ENCODE assay signal across 11 cellular contexts in genomic region chr10:129962092-129962494, GRCh38. TPM values are rescaled to one million over a fixed set of nuclear protein-coding genes. Genes with fewer than 3 reads are reported as not detected.
A peak's percentile ranks its signal among the peaks of the same experiment; 100 is the strongest.
DNase-seq lines count a peak whose midpoint lies in the region; ATAC-seq and TF ChIP-seq lines count a peak whose summit lies in the region.
"Had no signal": no experiment of that assay in that cellular context is flagged by ENCODE, and none has a peak within 500 bp of the region (broad histone marks: within the 10 kb centered on the region; RNA-seq: fewer than 3 reads in every experiment).

No MANE protein-coding gene starts in this region.

- no peaks in the 10 kb centered on the region for H3K36me3 ChIP-seq in right atrium auricular region
- no peaks in the 10 kb centered on the region for H3K36me3 ChIP-seq in skeletal muscle tissue (ENCODE audit: control insufficient read depth in 3 of 3, insufficient read depth in 3 of 3, low read length in 3 of 3)
- H3K36me3 ChIP-seq: uterus had no signal

- intact Hi-C loops in activated CD4-positive, alpha-beta T cell treated with anti-CD3 and anti-CD28 coated beads for 36 hours (cut with DNase I, micrococcal nuclease): loop anchor here (1.0 to 10.0 kb wide), 5 partner anchors 9 to 495 kb away; partner anchors contain the start of genes C10orf143 (in 1 of the 2) and MGMT (in 1 of the 2)

- H3K4me1 Mint-ChIP-seq in activated CD4-positive, alpha-beta T cell treated with anti-CD3 and anti-CD28 coated beads for 36 hours: peaks cover 28% of the 10 kb centered on the region
- peaks cover 18% of the 10 kb centered on the region for H3K4me1 Mint-ChIP-seq in activated CD4-positive, alpha-beta T cell treated with anti-CD3 and anti-CD28 coated beads, Interleukin-2, amount 10 ng/mL, durations not matched to agents 7 days and 5 days

- peaks cover 60% of the 10 kb centered on the region for H3K27me3 Mint-ChIP-seq in activated CD4-positive, alpha-beta T cell treated with anti-CD3 and anti-CD28 coated beads for 36 hours
- peaks cover 66% of the 10 kb centered on the region for H3K27me3 Mint-ChIP-seq in activated CD4-positive, alpha-beta T cell treated with anti-CD3 and anti-CD28 coated beads, Interleukin-2, amount 10 ng/mL, durations not matched to agents 7 days and 5 days

- peak overlapping the region; percentile 49 for H3K4me3 Mint-ChIP-seq in activated CD4-positive, alpha-beta T cell treated with anti-CD3 and anti-CD28 coated beads for 36 hours
- H3K4me3 Mint-ChIP-seq in activated CD4-positive, alpha-beta T cell treated with anti-CD3 and anti-CD28 coated beads, Interleukin-2, amount 10 ng/mL, durations not matched to agents 7 days and 5 days: no peak overlapping the region

- H3K9ac ChIP-seq in skeletal muscle tissue (ENCODE audit: low read depth in 1 of 3, low read length in 3 of 3): peak overlapping the region; percentile 60 to 80 (median 78)

- peaks cover 11 to 30% of the 10 kb centered on the region in 2 donors for H3K27me3 ChIP-seq in right atrium auricular region
- peaks cover 2 to 61% (median 56%) of the 10 kb centered on the region in 3 donors for H3K27me3 ChIP-seq in skeletal muscle tissue (ENCODE audit: control insufficient read depth in 3 of 3, insufficient read depth in 3 of 3, low read length in 3 of 3)

- DNase-seq in activated CD4-positive, alpha-beta T cell treated with anti-CD3 and anti-CD28 coated beads for 36 hours: no peak
- no peak for DNase-seq in activated CD4-positive, alpha-beta T cell treated with anti-CD3 and anti-CD28 coated beads, Interleukin-2, amount 10 ng/mL, durations not matched to agents 7 days and 5 days
- DNase-seq in NB4 (ENCODE audit: low read depth): peak; percentile 79
- peak; percentile 59 for DNase-seq in right atrium auricular region (ENCODE audit: low spot score)
- no peak for DNase-seq in NCI-H128 (lab: John Stamatoyannopoulos, UW; ENCODE audit: unreplicated experiment)
- DNase-seq in midbrain (lab: John Stamatoyannopoulos, UW): no peak
- DNase-seq: PC-9; stimulated activated CD4-positive, alpha-beta T cell treated with anti-CD3 and anti-CD28 coated beads, Interleukin-4, amount 100 ng/mL, for 1 hour had no signal

- CTCF ChIA-PET in activated CD4-positive, alpha-beta T cell treated with anti-CD3 and anti-CD28 coated beads for 36 hours (lab: Charles Lee): no interaction called here
- CTCF ChIA-PET in activated CD4-positive, alpha-beta T cell treated with anti-CD3 and anti-CD28 coated beads, Interleukin-2, amount 10 ng/mL, durations not matched to agents 7 days and 5 days (lab: Charles Lee): no interaction called here

- H3K36me3 Mint-ChIP-seq in activated CD4-positive, alpha-beta T cell treated with anti-CD3 and anti-CD28 coated beads for 36 hours (ENCODE audit: low read depth): no peaks in the 10 kb centered on the region
- peaks cover 4% of the 10 kb centered on the region for H3K36me3 Mint-ChIP-seq in activated CD4-positive, alpha-beta T cell treated with anti-CD3 and anti-CD28 coated beads, Interleukin-2, amount 10 ng/mL, durations not matched to agents 7 days and 5 days (ENCODE audit: low read depth)

- peak overlapping the region; percentile 89 for H3K4me3 ChIP-seq in NB4 (ENCODE audit: low read depth, low read length)
- H3K4me3 ChIP-seq in right atrium auricular region: peak overlapping the region; percentile 50 to 68
- H3K4me3 ChIP-seq in skeletal muscle tissue (ENCODE audit: low read length in 3 of 3): peak overlapping the region; percentile 73 to 89 (median 74)
- H3K4me3 ChIP-seq: PC-9 had no signal

- H3K4me1 ChIP-seq in right atrium auricular region (peaks cover 0 to 25% of the 10 kb centered on the region in 2 donors), skeletal muscle tissue (ENCODE audit: control insufficient read depth in 3 of 3, insufficient read depth in 3 of 3, low read length in 3 of 3) (peaks cover 9 to 22% (median 21%) of the 10 kb centered on the region in 3 donors)

- H3K9me3 ChIP-seq in right atrium auricular region: no peaks in the 10 kb centered on the region
- no peaks in the 10 kb centered on the region for H3K9me3 ChIP-seq in skeletal muscle tissue (ENCODE audit: control insufficient read depth in 3 of 3, low read length in 3 of 3)
- H3K9me3 ChIP-seq: uterus had no signal

- POLR2A ChIA-PET in activated CD4-positive, alpha-beta T cell treated with anti-CD3 and anti-CD28 coated beads for 36 hours (lab: Charles Lee): no interaction called here
- POLR2A ChIA-PET in activated CD4-positive, alpha-beta T cell treated with anti-CD3 and anti-CD28 coated beads, Interleukin-2, amount 10 ng/mL, durations not matched to agents 7 days and 5 days (lab: Charles Lee): no interaction called here

- H3K27ac ChIP-seq in right atrium auricular region (peak overlapping the region; percentile 82 to 85), skeletal muscle tissue (ENCODE audit: low read depth, low read length) (peak overlapping the region; percentile 72)
- H3K27ac ChIP-seq: PC-9 had no signal

- TF ChIP-seq CTCF in NB4 (IDR thresholded peaks at IDR 0.05; ENCODE audit: low read depth, low read length) (no peak), right atrium auricular region (IDR thresholded peaks at IDR 0.05) (no peak)

- no peaks in the 10 kb centered on the region for H3K9me3 Mint-ChIP-seq in activated CD4-positive, alpha-beta T cell treated with anti-CD3 and anti-CD28 coated beads for 36 hours (ENCODE audit: low read depth)
- no peaks in the 10 kb centered on the region for H3K9me3 Mint-ChIP-seq in activated CD4-positive, alpha-beta T cell treated with anti-CD3 and anti-CD28 coated beads, Interleukin-2, amount 10 ng/mL, durations not matched to agents 7 days and 5 days

- no peak for TF ChIP-seq POLR2A in NB4 (IDR thresholded peaks at IDR 0.05; ENCODE audit: extremely low read depth, insufficient read length)

- ATAC-seq in activated CD4-positive, alpha-beta T cell treated with anti-CD3 and anti-CD28 coated beads for 36 hours: no peak
- no peak for ATAC-seq in HG02759 (IDR thresholded peaks at IDR 0.05; ENCODE audit: unreplicated experiment)

- no peak overlapping the region for H3K27ac Mint-ChIP-seq in activated CD4-positive, alpha-beta T cell treated with anti-CD3 and anti-CD28 coated beads for 36 hours
- no peak overlapping the region for H3K27ac Mint-ChIP-seq in activated CD4-positive, alpha-beta T cell treated with anti-CD3 and anti-CD28 coated beads, Interleukin-2, amount 10 ng/mL, durations not matched to agents 7 days and 5 days

RNA-seq across cellular contexts. Expression of gene EBF3, which starts 2.0 kb away (rescaled TPM):
- not detected for total RNA-seq in activated CD4-positive, alpha-beta T cell treated with anti-CD3 and anti-CD28 coated beads for 36 hours
- total RNA-seq in activated CD4-positive, alpha-beta T cell treated with anti-CD3 and anti-CD28 coated beads, Interleukin-2, amount 10 ng/mL, durations not matched to agents 7 days and 5 days: not detected
- 1 to 10 TPM; 5.8 to 6.9 TPM for total RNA-seq in right atrium auricular region
- total RNA-seq in skeletal muscle tissue: 33.4 TPM
- total RNA-seq: PC-9 had no signal

Comparison
In these comparisons a context has a peak if more than half of its experiments do, and no peak if none do; other contexts are left out.
1. DNase-seq: peak in NB4 (single experiment) and right atrium auricular region (single experiment); none in activated CD4-positive, alpha-beta T cell treated with anti-CD3 and anti-CD28 coated beads for 36 hours (single experiment), activated CD4-positive, alpha-beta T cell treated with anti-CD3 and anti-CD28 coated beads, Interleukin-2, amount 10 ng/mL, durations not matched to agents 7 days and 5 days (single experiment), NCI-H128 (single experiment) and midbrain (single experiment).
2. RNA of gene EBF3, which starts 2.0 kb away (total RNA-seq): 33.4 TPM in skeletal muscle tissue (single experiment) and 5.8 to 6.9 TPM in right atrium auricular region; not detected in activated CD4-positive, alpha-beta T cell treated with anti-CD3 and anti-CD28 coated beads, Interleukin-2, amount 10 ng/mL, durations not matched to agents 7 days and 5 days and not detected in activated CD4-positive, alpha-beta T cell treated with anti-CD3 and anti-CD28 coated beads for 36 hours; every median in the first group is over 4 times any median in the second.
3. Peak in every context shown above with its lines, with median percentiles within 50 percentile points of each other: H3K4me3 ChIP-seq.